1 cellular context compared by ENCODE assay signal in the genomic region with DNA sequence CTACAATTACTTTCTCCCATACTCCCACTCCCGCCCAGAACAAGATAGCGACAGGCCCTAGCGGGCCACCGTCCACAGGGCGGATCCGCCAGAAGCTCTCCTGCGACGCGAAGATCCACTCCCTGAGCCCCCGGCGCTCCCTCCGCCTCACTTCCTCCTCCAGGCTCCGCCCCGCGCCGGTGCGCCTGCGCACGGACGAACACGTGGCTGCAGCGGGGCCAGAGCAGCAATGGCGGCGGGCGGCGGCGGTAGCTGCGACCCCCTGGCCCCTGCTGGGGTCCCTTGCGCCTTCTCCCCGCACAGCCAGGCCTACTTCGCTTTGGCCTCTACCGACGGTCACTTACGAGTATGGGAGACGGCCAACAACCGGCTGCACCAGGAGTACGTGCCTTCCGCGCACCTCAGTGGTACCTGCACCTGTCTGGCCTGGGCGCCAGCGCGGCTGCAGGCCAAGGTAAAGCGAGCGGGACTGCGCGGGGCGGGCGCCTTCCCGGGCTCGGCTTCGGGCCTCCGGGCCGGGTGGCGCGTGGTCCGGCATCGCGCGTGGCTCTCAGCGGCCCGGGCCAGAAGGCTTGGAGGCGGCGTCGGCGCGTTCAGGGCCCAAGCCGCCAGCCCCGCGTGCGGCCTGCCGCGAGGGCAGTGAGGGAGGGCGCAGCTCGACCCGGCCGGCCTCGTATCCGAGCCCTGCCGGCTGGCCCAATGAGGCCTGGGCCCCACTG.
TF ChIP-seq lines count a peak whose summit lies in the region.

A gene with protein sequence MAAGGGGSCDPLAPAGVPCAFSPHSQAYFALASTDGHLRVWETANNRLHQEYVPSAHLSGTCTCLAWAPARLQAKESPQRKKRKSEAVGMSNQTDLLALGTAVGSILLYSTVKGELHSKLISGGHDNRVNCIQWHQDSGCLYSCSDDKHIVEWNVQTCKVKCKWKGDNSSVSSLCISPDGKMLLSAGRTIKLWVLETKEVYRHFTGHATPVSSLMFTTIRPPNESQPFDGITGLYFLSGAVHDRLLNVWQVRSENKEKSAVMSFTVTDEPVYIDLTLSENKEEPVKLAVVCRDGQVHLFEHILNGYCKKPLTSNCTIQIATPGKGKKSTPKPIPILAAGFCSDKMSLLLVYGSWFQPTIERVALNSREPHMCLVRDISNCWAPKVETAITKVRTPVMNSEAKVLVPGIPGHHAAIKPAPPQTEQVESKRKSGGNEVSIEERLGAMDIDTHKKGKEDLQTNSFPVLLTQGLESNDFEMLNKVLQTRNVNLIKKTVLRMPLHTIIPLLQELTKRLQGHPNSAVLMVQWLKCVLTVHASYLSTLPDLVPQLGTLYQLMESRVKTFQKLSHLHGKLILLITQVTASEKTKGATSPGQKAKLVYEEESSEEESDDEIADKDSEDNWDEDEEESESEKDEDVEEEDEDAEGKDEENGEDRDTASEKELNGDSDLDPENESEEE (plus strand): TSS at position 198 of the 719 bp plus-strand sequence. CDS start 32 bp downstream, at position 230.

TF ChIP-seq in GM23338, 12 proteins besides CTCF, POLR2A, EP300 and RAD21 (continued from another document):
- TF ChIP-seq, protein P1, sequence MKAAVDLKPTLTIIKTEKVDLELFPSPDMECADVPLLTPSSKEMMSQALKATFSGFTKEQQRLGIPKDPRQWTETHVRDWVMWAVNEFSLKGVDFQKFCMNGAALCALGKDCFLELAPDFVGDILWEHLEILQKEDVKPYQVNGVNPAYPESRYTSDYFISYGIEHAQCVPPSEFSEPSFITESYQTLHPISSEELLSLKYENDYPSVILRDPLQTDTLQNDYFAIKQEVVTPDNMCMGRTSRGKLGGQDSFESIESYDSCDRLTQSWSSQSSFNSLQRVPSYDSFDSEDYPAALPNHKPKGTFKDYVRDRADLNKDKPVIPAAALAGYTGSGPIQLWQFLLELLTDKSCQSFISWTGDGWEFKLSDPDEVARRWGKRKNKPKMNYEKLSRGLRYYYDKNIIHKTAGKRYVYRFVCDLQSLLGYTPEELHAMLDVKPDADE (IDR thresholded peaks at IDR 0.05): peak; percentile 61; the same call in 1 of the 2 replicates
- TF ChIP-seq, protein P2, sequence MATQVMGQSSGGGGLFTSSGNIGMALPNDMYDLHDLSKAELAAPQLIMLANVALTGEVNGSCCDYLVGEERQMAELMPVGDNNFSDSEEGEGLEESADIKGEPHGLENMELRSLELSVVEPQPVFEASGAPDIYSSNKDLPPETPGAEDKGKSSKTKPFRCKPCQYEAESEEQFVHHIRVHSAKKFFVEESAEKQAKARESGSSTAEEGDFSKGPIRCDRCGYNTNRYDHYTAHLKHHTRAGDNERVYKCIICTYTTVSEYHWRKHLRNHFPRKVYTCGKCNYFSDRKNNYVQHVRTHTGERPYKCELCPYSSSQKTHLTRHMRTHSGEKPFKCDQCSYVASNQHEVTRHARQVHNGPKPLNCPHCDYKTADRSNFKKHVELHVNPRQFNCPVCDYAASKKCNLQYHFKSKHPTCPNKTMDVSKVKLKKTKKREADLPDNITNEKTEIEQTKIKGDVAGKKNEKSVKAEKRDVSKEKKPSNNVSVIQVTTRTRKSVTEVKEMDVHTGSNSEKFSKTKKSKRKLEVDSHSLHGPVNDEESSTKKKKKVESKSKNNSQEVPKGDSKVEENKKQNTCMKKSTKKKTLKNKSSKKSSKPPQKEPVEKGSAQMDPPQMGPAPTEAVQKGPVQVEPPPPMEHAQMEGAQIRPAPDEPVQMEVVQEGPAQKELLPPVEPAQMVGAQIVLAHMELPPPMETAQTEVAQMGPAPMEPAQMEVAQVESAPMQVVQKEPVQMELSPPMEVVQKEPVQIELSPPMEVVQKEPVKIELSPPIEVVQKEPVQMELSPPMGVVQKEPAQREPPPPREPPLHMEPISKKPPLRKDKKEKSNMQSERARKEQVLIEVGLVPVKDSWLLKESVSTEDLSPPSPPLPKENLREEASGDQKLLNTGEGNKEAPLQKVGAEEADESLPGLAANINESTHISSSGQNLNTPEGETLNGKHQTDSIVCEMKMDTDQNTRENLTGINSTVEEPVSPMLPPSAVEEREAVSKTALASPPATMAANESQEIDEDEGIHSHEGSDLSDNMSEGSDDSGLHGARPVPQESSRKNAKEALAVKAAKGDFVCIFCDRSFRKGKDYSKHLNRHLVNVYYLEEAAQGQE (IDR thresholded peaks at IDR 0.05; ENCODE audit: unreplicated experiment): peak; percentile 27
- TF ChIP-seq EZH2phosphoT487 (IDR thresholded peaks at IDR 0.05; ENCODE audit: unreplicated experiment) (no peak), JUNB (IDR thresholded peaks at IDR 0.05; ENCODE audit: unreplicated experiment) (no peak), STAT1 (IDR thresholded peaks at IDR 0.05; ENCODE audit: unreplicated experiment) (no peak), ZNF331 (CRISPR knock-in tag; IDR thresholded peaks at IDR 0.05; ENCODE audit: low read depth) (no peak)
